1 cellular context compared by ENCODE assay signal in the genomic region with DNA sequence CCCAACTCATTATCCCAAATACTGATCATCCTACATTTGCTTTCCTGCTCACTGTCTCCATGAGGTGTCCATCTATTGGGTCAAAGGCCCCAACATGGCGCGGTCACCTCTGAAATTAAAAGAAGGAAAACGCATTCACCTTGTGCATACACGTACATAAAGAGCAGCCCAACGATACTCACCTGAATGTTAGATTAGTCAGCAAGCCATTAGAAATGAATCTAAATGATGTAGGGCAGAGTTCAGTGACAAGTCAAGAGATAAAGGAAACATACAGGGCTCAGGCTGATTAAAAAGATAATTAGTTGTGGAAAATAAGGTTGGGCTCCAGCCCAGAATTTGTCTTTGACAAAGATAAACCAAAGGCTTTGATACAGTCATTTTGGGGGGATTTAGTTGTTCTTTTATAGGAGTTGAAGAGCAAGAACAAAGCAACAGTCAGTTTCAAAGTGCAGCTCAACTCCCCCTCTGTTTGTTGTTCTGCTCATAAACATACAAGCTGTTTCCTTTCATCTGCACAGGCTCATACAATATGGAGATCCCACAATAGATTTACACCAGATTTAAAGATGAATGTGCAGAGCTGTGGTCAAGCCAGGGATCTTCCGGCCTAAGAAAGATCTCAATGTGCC.
A peak's percentile ranks its signal among the peaks of the same experiment; 100 is the strongest.
TF ChIP-seq lines count a peak whose summit lies in the region.

No MANE protein-coding gene starts in this region.

TF ChIP-seq in HepG2, 621 proteins besides CTCF, POLR2A, EP300 and RAD21 (continued from another document):
- TF ChIP-seq JUND (CRISPR knock-in tag; IDR thresholded peaks at IDR 0.05) = no peak
- no peak for TF ChIP-seq RELA (CRISPR knock-in tag; IDR thresholded peaks at IDR 0.05)
- no peak for TF ChIP-seq ZSCAN31 (CRISPR knock-in tag; IDR thresholded peaks at IDR 0.05; ENCODE audit: low read depth)
- 0 out of 2 replicates have a peak, but pooled peaks have one; percentile 36 for TF ChIP-seq TCF7L2 (IDR thresholded peaks at IDR 0.05; ENCODE audit: low read depth, low read length)
- TF ChIP-seq THYN1 (CRISPR knock-in tag; IDR thresholded peaks at IDR 0.05; ENCODE audit: borderline replicate concordance, low read depth) = no peak
- no peak for TF ChIP-seq ZZZ3 (CRISPR knock-in tag; IDR thresholded peaks at IDR 0.05; ENCODE audit: borderline replicate concordance)
- TF ChIP-seq JUN (CRISPR knock-in tag; IDR thresholded peaks at IDR 0.05) = 0 out of 2 replicates have a peak, but pooled peaks have one; percentile 29
- peak; percentile 73; the same call in 1 of the 2 replicates for TF ChIP-seq NFIC (IDR thresholded peaks at IDR 0.05; ENCODE audit: low read length)
- TF ChIP-seq, protein P1, sequence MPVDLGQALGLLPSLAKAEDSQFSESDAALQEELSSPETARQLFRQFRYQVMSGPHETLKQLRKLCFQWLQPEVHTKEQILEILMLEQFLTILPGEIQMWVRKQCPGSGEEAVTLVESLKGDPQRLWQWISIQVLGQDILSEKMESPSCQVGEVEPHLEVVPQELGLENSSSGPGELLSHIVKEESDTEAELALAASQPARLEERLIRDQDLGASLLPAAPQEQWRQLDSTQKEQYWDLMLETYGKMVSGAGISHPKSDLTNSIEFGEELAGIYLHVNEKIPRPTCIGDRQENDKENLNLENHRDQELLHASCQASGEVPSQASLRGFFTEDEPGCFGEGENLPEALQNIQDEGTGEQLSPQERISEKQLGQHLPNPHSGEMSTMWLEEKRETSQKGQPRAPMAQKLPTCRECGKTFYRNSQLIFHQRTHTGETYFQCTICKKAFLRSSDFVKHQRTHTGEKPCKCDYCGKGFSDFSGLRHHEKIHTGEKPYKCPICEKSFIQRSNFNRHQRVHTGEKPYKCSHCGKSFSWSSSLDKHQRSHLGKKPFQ (CRISPR knock-in tag; IDR thresholded peaks at IDR 0.05; ENCODE audit: insufficient replicate concordance) = no peak
- TF ChIP-seq ASH2L (IDR thresholded peaks at IDR 0.05; ENCODE audit: insufficient read length, low read depth, low read length) = peak; percentile 83
- TF ChIP-seq, protein P2, sequence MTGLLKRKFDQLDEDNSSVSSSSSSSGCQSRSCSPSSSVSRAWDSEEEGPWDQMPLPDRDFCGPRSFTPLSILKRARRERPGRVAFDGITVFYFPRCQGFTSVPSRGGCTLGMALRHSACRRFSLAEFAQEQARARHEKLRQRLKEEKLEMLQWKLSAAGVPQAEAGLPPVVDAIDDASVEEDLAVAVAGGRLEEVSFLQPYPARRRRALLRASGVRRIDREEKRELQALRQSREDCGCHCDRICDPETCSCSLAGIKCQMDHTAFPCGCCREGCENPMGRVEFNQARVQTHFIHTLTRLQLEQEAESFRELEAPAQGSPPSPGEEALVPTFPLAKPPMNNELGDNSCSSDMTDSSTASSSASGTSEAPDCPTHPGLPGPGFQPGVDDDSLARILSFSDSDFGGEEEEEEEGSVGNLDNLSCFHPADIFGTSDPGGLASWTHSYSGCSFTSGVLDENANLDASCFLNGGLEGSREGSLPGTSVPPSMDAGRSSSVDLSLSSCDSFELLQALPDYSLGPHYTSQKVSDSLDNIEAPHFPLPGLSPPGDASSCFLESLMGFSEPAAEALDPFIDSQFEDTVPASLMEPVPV (CRISPR knock-in tag; IDR thresholded peaks at IDR 0.05) = no peak
- TF ChIP-seq ARID2 (CRISPR knock-in tag; IDR thresholded peaks at IDR 0.05; ENCODE audit: borderline replicate concordance) = no peak
- no peak for TF ChIP-seq ZNF282 (IDR thresholded peaks at IDR 0.05; ENCODE audit: partially characterized antibody)
- peak; percentile 57; the same call in 1 of the 2 replicates for TF ChIP-seq SOX13 (IDR thresholded peaks at IDR 0.05)
- TF ChIP-seq SOX13 (CRISPR knock-in tag; conservative IDR thresholded peaks at IDR 0.05 in 1 of 2, IDR thresholded peaks at IDR 0.05 in 1 of 2) = peak in 1 of 2 experiments; percentile 85; a peak in 2 of 4 replicates
- TF ChIP-seq ISL2 (CRISPR knock-in tag; IDR thresholded peaks at IDR 0.05) = peak; percentile 14; the same call in 1 of the 2 replicates
- TF ChIP-seq, protein P3, sequence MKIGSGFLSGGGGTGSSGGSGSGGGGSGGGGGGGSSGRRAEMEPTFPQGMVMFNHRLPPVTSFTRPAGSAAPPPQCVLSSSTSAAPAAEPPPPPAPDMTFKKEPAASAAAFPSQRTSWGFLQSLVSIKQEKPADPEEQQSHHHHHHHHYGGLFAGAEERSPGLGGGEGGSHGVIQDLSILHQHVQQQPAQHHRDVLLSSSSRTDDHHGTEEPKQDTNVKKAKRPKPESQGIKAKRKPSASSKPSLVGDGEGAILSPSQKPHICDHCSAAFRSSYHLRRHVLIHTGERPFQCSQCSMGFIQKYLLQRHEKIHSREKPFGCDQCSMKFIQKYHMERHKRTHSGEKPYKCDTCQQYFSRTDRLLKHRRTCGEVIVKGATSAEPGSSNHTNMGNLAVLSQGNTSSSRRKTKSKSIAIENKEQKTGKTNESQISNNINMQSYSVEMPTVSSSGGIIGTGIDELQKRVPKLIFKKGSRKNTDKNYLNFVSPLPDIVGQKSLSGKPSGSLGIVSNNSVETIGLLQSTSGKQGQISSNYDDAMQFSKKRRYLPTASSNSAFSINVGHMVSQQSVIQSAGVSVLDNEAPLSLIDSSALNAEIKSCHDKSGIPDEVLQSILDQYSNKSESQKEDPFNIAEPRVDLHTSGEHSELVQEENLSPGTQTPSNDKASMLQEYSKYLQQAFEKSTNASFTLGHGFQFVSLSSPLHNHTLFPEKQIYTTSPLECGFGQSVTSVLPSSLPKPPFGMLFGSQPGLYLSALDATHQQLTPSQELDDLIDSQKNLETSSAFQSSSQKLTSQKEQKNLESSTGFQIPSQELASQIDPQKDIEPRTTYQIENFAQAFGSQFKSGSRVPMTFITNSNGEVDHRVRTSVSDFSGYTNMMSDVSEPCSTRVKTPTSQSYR (CRISPR knock-in tag; IDR thresholded peaks at IDR 0.05; ENCODE audit: borderline replicate concordance) = peak; percentile 31; the same call in 1 of the 2 replicates
- TF ChIP-seq, protein P4, sequence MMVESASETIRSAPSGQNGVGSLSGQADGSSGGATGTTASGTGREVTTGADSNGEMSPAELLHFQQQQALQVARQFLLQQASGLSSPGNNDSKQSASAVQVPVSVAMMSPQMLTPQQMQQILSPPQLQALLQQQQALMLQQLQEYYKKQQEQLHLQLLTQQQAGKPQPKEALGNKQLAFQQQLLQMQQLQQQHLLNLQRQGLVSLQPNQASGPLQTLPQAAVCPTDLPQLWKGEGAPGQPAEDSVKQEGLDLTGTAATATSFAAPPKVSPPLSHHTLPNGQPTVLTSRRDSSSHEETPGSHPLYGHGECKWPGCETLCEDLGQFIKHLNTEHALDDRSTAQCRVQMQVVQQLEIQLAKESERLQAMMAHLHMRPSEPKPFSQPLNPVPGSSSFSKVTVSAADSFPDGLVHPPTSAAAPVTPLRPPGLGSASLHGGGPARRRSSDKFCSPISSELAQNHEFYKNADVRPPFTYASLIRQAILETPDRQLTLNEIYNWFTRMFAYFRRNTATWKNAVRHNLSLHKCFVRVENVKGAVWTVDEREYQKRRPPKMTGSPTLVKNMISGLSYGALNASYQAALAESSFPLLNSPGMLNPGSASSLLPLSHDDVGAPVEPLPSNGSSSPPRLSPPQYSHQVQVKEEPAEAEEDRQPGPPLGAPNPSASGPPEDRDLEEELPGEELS (CRISPR knock-in tag; IDR thresholded peaks at IDR 0.05) = peak; percentile 74
- TF ChIP-seq ZNF652 (CRISPR knock-in tag; IDR thresholded peaks at IDR 0.05; ENCODE audit: borderline replicate concordance, low read depth) = no peak
- TF ChIP-seq SALL1 (CRISPR knock-in tag; IDR thresholded peaks at IDR 0.05) = peak; percentile 27; the same call in 1 of the 2 replicates
- TF ChIP-seq ARNT2 (CRISPR knock-in tag; IDR thresholded peaks at IDR 0.05; ENCODE audit: low read depth) = no peak
- TF ChIP-seq STAG1 (CRISPR knock-in tag; IDR thresholded peaks at IDR 0.05) = no peak
- TF ChIP-seq, protein P5, sequence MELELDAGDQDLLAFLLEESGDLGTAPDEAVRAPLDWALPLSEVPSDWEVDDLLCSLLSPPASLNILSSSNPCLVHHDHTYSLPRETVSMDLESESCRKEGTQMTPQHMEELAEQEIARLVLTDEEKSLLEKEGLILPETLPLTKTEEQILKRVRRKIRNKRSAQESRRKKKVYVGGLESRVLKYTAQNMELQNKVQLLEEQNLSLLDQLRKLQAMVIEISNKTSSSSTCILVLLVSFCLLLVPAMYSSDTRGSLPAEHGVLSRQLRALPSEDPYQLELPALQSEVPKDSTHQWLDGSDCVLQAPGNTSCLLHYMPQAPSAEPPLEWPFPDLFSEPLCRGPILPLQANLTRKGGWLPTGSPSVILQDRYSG (CRISPR knock-in tag; IDR thresholded peaks at IDR 0.05) = no peak
- no peak for TF ChIP-seq SNRNP70 (IDR thresholded peaks at IDR 0.05; ENCODE audit: low read depth, low read length)
- TF ChIP-seq ZNF101 (CRISPR knock-in tag; IDR thresholded peaks at IDR 0.05; ENCODE audit: borderline replicate concordance, low read depth) = no peak
- no peak for TF ChIP-seq ZFP82 (CRISPR knock-in tag; IDR thresholded peaks at IDR 0.05; ENCODE audit: borderline replicate concordance)
- peak; percentile 35; the same call in 1 of the 2 replicates for TF ChIP-seq CREM (IDR thresholded peaks at IDR 0.05)
- TF ChIP-seq CREM (CRISPR knock-in tag; IDR thresholded peaks at IDR 0.05) = no peak
- no peak for TF ChIP-seq ZNF207 (IDR thresholded peaks at IDR 0.05; ENCODE audit: borderline replicate concordance)
- TF ChIP-seq TARDBP (CRISPR knock-in tag; IDR thresholded peaks at IDR 0.05) = 0 out of 2 replicates have a peak, but pooled peaks have one; percentile 33
- TF ChIP-seq HNRNPLL (IDR thresholded peaks at IDR 0.05; ENCODE audit: low read depth, low read length, poor library complexity, severe bottlenecking) = no peak
- 0 out of 2 replicates have a peak, but pooled peaks have one; percentile 1 for TF ChIP-seq MED1 (CRISPR knock-in tag; IDR thresholded peaks at IDR 0.05)
- TF ChIP-seq ZNF614 (CRISPR knock-in tag; IDR thresholded peaks at IDR 0.05; ENCODE audit: borderline replicate concordance) = 0 out of 2 replicates have a peak, but pooled peaks have one; percentile 17
- no peak for TF ChIP-seq RFXAP (CRISPR knock-in tag; IDR thresholded peaks at IDR 0.05; ENCODE audit: borderline replicate concordance)
- TF ChIP-seq NCOA2 (CRISPR knock-in tag; IDR thresholded peaks at IDR 0.05) = 0 out of 2 replicates have a peak, but pooled peaks have one; percentile 17
- TF ChIP-seq, protein P6, sequence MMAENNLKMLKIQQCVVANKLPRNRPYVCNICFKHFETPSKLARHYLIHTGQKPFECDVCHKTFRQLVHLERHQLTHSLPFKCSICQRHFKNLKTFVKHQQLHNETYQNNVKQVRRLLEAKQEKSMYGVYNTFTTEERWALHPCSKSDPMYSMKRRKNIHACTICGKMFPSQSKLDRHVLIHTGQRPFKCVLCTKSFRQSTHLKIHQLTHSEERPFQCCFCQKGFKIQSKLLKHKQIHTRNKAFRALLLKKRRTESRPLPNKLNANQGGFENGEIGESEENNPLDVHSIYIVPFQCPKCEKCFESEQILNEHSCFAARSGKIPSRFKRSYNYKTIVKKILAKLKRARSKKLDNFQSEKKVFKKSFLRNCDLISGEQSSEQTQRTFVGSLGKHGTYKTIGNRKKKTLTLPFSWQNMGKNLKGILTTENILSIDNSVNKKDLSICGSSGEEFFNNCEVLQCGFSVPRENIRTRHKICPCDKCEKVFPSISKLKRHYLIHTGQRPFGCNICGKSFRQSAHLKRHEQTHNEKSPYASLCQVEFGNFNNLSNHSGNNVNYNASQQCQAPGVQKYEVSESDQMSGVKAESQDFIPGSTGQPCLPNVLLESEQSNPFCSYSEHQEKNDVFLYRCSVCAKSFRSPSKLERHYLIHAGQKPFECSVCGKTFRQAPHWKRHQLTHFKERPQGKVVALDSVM (CRISPR knock-in tag; IDR thresholded peaks at IDR 0.05) = no peak
- TF ChIP-seq TCF7 (IDR thresholded peaks at IDR 0.05; ENCODE audit: low read depth) = peak; percentile 90
- TF ChIP-seq PAX8 (CRISPR knock-in tag; IDR thresholded peaks at IDR 0.05; ENCODE audit: borderline replicate concordance) = no peak
- TF ChIP-seq FOXP1 (IDR thresholded peaks at IDR 0.05) = peak; percentile 42; the same call in 1 of the 2 replicates
- TF ChIP-seq FOXP1 (CRISPR knock-in tag; IDR thresholded peaks at IDR 0.05) = peak; percentile 86; the same call in 1 of the 2 replicates
- TF ChIP-seq, protein P7, sequence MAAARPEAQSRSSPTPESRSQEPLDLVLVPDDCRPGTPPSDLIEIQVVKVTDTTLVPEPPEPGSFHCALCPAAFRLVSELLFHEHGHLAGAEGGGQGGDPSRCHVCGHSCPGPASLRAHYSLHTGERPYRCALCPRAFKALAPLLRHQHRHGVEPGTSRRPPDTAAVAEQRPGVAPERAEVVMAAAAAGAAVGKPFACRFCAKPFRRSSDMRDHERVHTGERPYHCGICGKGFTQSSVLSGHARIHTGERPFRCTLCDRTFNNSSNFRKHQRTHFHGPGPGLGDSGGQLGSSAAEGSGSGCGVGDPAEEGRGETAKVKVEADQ (CRISPR knock-in tag; IDR thresholded peaks at IDR 0.05; ENCODE audit: borderline replicate concordance) = no peak
- TF ChIP-seq, protein P8, sequence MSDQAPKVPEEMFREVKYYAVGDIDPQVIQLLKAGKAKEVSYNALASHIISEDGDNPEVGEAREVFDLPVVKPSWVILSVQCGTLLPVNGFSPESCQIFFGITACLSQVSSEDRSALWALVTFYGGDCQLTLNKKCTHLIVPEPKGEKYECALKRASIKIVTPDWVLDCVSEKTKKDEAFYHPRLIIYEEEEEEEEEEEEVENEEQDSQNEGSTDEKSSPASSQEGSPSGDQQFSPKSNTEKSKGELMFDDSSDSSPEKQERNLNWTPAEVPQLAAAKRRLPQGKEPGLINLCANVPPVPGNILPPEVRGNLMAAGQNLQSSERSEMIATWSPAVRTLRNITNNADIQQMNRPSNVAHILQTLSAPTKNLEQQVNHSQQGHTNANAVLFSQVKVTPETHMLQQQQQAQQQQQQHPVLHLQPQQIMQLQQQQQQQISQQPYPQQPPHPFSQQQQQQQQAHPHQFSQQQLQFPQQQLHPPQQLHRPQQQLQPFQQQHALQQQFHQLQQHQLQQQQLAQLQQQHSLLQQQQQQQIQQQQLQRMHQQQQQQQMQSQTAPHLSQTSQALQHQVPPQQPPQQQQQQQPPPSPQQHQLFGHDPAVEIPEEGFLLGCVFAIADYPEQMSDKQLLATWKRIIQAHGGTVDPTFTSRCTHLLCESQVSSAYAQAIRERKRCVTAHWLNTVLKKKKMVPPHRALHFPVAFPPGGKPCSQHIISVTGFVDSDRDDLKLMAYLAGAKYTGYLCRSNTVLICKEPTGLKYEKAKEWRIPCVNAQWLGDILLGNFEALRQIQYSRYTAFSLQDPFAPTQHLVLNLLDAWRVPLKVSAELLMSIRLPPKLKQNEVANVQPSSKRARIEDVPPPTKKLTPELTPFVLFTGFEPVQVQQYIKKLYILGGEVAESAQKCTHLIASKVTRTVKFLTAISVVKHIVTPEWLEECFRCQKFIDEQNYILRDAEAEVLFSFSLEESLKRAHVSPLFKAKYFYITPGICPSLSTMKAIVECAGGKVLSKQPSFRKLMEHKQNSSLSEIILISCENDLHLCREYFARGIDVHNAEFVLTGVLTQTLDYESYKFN (CRISPR knock-in tag; conservative IDR thresholded peaks at IDR 0.05) = peak; percentile 61
- no peak for TF ChIP-seq ZKSCAN1 (IDR thresholded peaks at IDR 0.05; ENCODE audit: low read length)
